ENCODE assay signal across 26 cellular contexts in the genomic region with DNA sequence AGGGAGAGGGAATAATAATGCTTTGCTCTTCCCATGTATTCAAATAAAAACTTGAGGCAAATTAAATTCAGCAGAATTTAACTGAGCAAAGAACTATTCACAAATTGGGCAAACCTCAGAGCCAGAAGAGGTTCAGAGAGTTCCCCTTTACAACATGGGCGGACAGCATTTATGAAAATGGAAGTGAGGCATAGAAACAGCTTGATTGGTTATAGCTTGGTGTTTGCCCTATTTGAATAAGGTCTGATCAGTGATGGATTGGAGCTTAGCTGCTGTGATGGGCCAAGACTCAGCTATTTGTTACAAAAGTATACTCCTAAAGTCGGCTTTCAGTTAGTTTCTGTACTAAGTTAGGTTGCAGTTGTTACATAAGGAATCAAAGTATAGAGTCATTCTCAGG.
DNase-seq lines count a peak whose midpoint lies in the region; ATAC-seq, FAIRE-seq and TF ChIP-seq lines count a peak whose summit lies in the region.
"Had no signal": no experiment of that assay in that cellular context is flagged by ENCODE, and none has a peak within 500 bp of the region (broad histone marks: within the 10 kb centered on the region; RNA-seq: fewer than 3 reads in every experiment).

No MANE protein-coding gene starts in this region.

- in situ Hi-C loops in brain microvascular endothelial cell (cut with HindIII; ENCODE audit: low pct_ligation_motif_present, low sequenced_read_pairs), result no loop called here

- H3K27me3 Mint-ChIP-seq in MCF 10A (ENCODE audit: insufficient read depth, unreplicated experiment) (no peaks in the 10 kb centered on the region), neural progenitor cell (ENCODE audit: insufficient read depth, low read depth) (peaks cover 7% of the 10 kb centered on the region)

- H3K9me3 Mint-ChIP-seq in MCF 10A (ENCODE audit: unreplicated experiment) (no peaks in the 10 kb centered on the region), neural progenitor cell (no peaks in the 10 kb centered on the region)

- H3F3A ChIP-seq in neural progenitor cell (ENCODE audit: low read depth), result no peaks in the 10 kb centered on the region

- no peak overlapping the region for H2AFZ ChIP-seq in neural progenitor cell (replicated peaks)

- H3K36me3 ChIP-seq in breast epithelium (no peaks in the 10 kb centered on the region), SK-N-MC (ENCODE audit: insufficient read depth, low read length) (no peaks in the 10 kb centered on the region), neural progenitor cell (no peaks in the 10 kb centered on the region), pancreas (no peaks in the 10 kb centered on the region), brain microvascular endothelial cell (replicated peaks) (no peaks in the 10 kb centered on the region)
- H3K36me3 ChIP-seq: SJCRH30 had no signal

- no peak overlapping the region for H3K4me3 Mint-ChIP-seq in MCF 10A (ENCODE audit: unreplicated experiment)
- no peak overlapping the region for H3K4me3 Mint-ChIP-seq in neural progenitor cell
- H3K4me3 Mint-ChIP-seq: CD14-positive monocyte had no signal

- H3K4me1 Mint-ChIP-seq in MCF 10A (ENCODE audit: insufficient read depth, unreplicated experiment), result peaks cover 8% of the 10 kb centered on the region
- peaks cover 11% of the 10 kb centered on the region for H3K4me1 Mint-ChIP-seq in neural progenitor cell

- H3K27me3 ChIP-seq in breast epithelium (no peaks in the 10 kb centered on the region), neural progenitor cell (no peaks in the 10 kb centered on the region), pancreas (peaks cover 0 to 1% (median 0%) of the 10 kb centered on the region in 4 donors), brain microvascular endothelial cell (replicated peaks) (no peaks in the 10 kb centered on the region)
- H3K27me3 ChIP-seq: SJCRH30 had no signal

- DNase-seq in breast epithelium (ENCODE audit: low spot score in 2 of 2) (no peak), MCF 10A (ENCODE audit: unreplicated experiment) (no peak), SK-N-MC (ENCODE audit: low read depth, low spot score) (no peak), neural progenitor cell (ENCODE audit: low spot score) (no peak), pancreas (no peak), mucosa of gallbladder (ENCODE audit: low spot score) (no peak), brain microvascular endothelial cell (no peak), HPDE6-E6E7 (ENCODE audit: extremely low spot score) (no peak)
- DNase-seq: 8988T, AML-193, DMS53, EL, GF-D8, IMR-90, NCI-H1048, NCI-H1417 treated with DMSO at 0.1 percent for 48 hours, NCI-H187, NCI-H446 treated with DMSO at 0.1 percent for 48 hours had no signal

- H3K27ac Mint-ChIP-seq in MCF 10A (ENCODE audit: low read depth, unreplicated experiment) (no peak overlapping the region), neural progenitor cell (no peak overlapping the region)

- H3K4me3 ChIP-seq in breast epithelium (no peak overlapping the region), SK-N-MC (peak overlapping the region; percentile 8; the same call in 1 of the 2 replicates), neural progenitor cell (no peak overlapping the region), pancreas (no peak overlapping the region), brain microvascular endothelial cell (ENCODE audit: low read depth, low read length) (no peak overlapping the region)
- H3K4me3 ChIP-seq: SJCRH30 had no signal

- H3K36me3 Mint-ChIP-seq in MCF 10A (ENCODE audit: insufficient read depth, unreplicated experiment) (no peaks in the 10 kb centered on the region), neural progenitor cell (no peaks in the 10 kb centered on the region)

- H3K9me3 ChIP-seq in breast epithelium, result no peaks in the 10 kb centered on the region
- H3K9me3 ChIP-seq in SK-N-MC (ENCODE audit: low read depth, low read length), result no peaks in the 10 kb centered on the region
- H3K9me3 ChIP-seq in neural progenitor cell (ENCODE audit: low read depth), result no peaks in the 10 kb centered on the region
- no peaks in the 10 kb centered on the region for H3K9me3 ChIP-seq in pancreas
- H3K9me3 ChIP-seq: SJCRH30 had no signal

- peak overlapping the region; percentile 12 for H3K4me2 ChIP-seq in neural progenitor cell
- H3K4me2 ChIP-seq: KMS-11 had no signal

- CTCF ChIA-PET in MCF 10A (lab: Yijun Ruan, JAX), result interaction anchor here (0.5 to 0.6 kb wide), 2 partner anchors 113 to 279 kb away, joined by 4 to 6 read pairs; no protein-coding TSS in a partner anchor

- TF ChIP-seq POLR2A in breast epithelium (IDR thresholded peaks at IDR 0.05), result no peak

- ATAC-seq in pancreas, result no peak
- ATAC-seq: HCT116 had no signal

- H3K79me2 ChIP-seq in neural progenitor cell (ENCODE audit: low read depth), result no peaks in the 10 kb centered on the region

- WGBS in pancreas, 2 donors, result 74 to 79% methylated on average over 2 of the region's 2 CpGs

- H3K4me1 ChIP-seq in breast epithelium (no peaks in the 10 kb centered on the region), neural progenitor cell (peaks cover 10% of the 10 kb centered on the region), pancreas (peaks cover 0 to 4% (median 0%) of the 10 kb centered on the region in 3 donors)
- H3K4me1 ChIP-seq: SJCRH30 had no signal

- BruUV-seq in MCF 10A (replicated peaks; lab: Mats Ljungman, UMichigan), result no TSS peak

- no peak for FAIRE-seq in pancreas (lab: Jason Lieb, UNC)
- FAIRE-seq: D721Med, GM19239, H1, RCC 7860 had no signal

- TF ChIP-seq CTCF in breast epithelium (IDR thresholded peaks at IDR 0.05) (no peak), MCF 10A (IDR thresholded peaks at IDR 0.05; ENCODE audit: unreplicated experiment) (no peak), neural progenitor cell (IDR thresholded peaks at IDR 0.05) (no peak), pancreas (IDR thresholded peaks at IDR 0.05) (no peak), brain microvascular endothelial cell (IDR thresholded peaks at IDR 0.05; ENCODE audit: low read depth, low read length, missing control alignments) (no peak)

- no peaks in the 10 kb centered on the region for H4K20me1 ChIP-seq in neural progenitor cell (ENCODE audit: low read depth)

- H3K27ac ChIP-seq in breast epithelium (peak overlapping the region; percentile 17 to 62), SK-N-MC (peak overlapping the region; percentile 34; the same call in 1 of the 2 replicates), neural progenitor cell (no peak overlapping the region), pancreas (no peak overlapping the region), brain microvascular endothelial cell (no peak overlapping the region)
- H3K27ac ChIP-seq: KMS-11, SJCRH30 had no signal

- H3K9ac ChIP-seq in SK-N-MC (ENCODE audit: insufficient read length) (no peak overlapping the region), neural progenitor cell (no peak overlapping the region)
- H3K9ac ChIP-seq: KMS-11 had no signal

- POLR2A ChIA-PET in MCF 10A (lab: Yijun Ruan, JAX), result no interaction called here

- intact Hi-C loops in breast epithelium (cut with DNase I; ENCODE audit: low total_unique reads) (loop anchor here (5.0 kb wide), 1 partner anchor 38 kb away; no protein-coding TSS in a partner anchor), MCF 10A (cut with micrococcal nuclease) (no loop called here), pancreas (cut with DNase I) (no loop called here)

Comparison
In these comparisons a context has a peak if more than half of its experiments do, and no peak if none do; other contexts are left out.
1. H3K27ac ChIP-seq: peak in breast epithelium (2 of 2) and SK-N-MC (single experiment); none in neural progenitor cell (single experiment), pancreas (0 of 4) and brain microvascular endothelial cell (single experiment).